Comparison of ENCODE assay signal across 8 cellular contexts in genomic region chr3:128497305-128498126, GRCh38.
DNase-seq lines count a peak whose midpoint lies in the region; ATAC-seq lines count a peak whose summit lies in the region.

No MANE protein-coding gene starts in this region.

- peak overlapping the region; percentile 67 for H3K4me3 Mint-ChIP-seq in dendritic cell treated with granulocyte-macrophage colony-stimulating factor and Interleukin-4, amounts not matched to agents 40 ng/mL and 50 ng/mL, for 4 days

- intact Hi-C loops in dendritic cell treated with granulocyte-macrophage colony-stimulating factor and Interleukin-4, amounts not matched to agents 40 ng/mL and 50 ng/mL, for 4 days (cut with micrococcal nuclease): loop anchor here (2.0 to 10.0 kb wide), 2 partner anchors 71 to 87 kb away; no protein-coding TSS in a partner anchor

- no peak overlapping the region for H3K27ac Mint-ChIP-seq in dendritic cell treated with granulocyte-macrophage colony-stimulating factor and Interleukin-4, amounts not matched to agents 40 ng/mL and 50 ng/mL, for 4 days

- no peaks in the 10 kb centered on the region for H3K36me3 Mint-ChIP-seq in dendritic cell treated with granulocyte-macrophage colony-stimulating factor and Interleukin-4, amounts not matched to agents 40 ng/mL and 50 ng/mL, for 4 days (ENCODE audit: low read depth)

- H3K27me3 Mint-ChIP-seq in dendritic cell treated with granulocyte-macrophage colony-stimulating factor and Interleukin-4, amounts not matched to agents 40 ng/mL and 50 ng/mL, for 4 days: peaks cover 65% of the 10 kb centered on the region

- DNase-seq in ACHN (peak; percentile 22), NCI-H510A (lab: John Stamatoyannopoulos, UW) (peak; percentile 51), medulla oblongata (ENCODE audit: extremely low spot score) (peak; percentile 67), GOT3 (lab: John Stamatoyannopoulos, UW) (no peak)
- peak; percentile 79 for DNase-seq in activated CD4-positive, alpha-beta T cell treated with anti-CD3 and anti-CD28 coated beads for 48 hours
- DNase-seq in stimulated activated CD8-positive, alpha-beta memory T cell treated with anti-CD3 and anti-CD28 coated beads, Interleukin-12 subunit alpha, Interleukin-12 subunit beta, amount 100 ng/mL, for 4 hours (ENCODE audit: low read depth): peak; percentile 46

- in situ Hi-C loops in ACHN (cut with HindIII; ENCODE audit: low pct_ligation_motif_present, low pct_unique_long_range_greater_than_20kb, low sequenced_read_pairs): no loop called here

- peak; percentile 53 for ATAC-seq in GM19397 (IDR thresholded peaks at IDR 0.05; ENCODE audit: unreplicated experiment)

- H3K9me3 Mint-ChIP-seq in dendritic cell treated with granulocyte-macrophage colony-stimulating factor and Interleukin-4, amounts not matched to agents 40 ng/mL and 50 ng/mL, for 4 days: no peaks in the 10 kb centered on the region

- peaks cover 20% of the 10 kb centered on the region for H3K4me1 Mint-ChIP-seq in dendritic cell treated with granulocyte-macrophage colony-stimulating factor and Interleukin-4, amounts not matched to agents 40 ng/mL and 50 ng/mL, for 4 days (ENCODE audit: low read depth)
